10 cellular contexts compared by ENCODE assay signal in the genomic region with DNA sequence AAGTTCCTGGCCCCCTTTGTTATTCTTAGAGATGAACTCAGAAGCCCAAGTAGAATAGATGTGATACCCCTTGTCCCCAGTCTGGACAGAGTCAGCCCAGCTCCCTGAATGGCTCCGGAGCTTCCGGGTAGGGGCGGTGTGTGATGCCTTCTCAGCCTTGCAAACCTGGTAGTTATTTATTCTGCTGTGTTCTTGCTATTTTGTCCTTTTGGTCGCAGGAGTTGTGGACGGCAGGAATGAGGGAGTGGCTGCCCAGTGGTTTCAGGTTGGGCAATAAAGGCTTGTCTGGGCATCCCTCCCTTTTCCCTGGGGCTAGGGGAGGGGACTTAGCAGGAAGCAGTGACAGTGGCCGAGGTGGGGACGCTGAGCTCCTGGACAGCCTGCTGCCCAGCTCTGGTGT. TPM values are rescaled to one million over a fixed set of nuclear protein-coding genes. Genes with fewer than 3 reads are reported as not detected.
DNase-seq lines count a peak whose midpoint lies in the region; ATAC-seq and TF ChIP-seq lines count a peak whose summit lies in the region.
"Had no signal": no experiment of that assay in that cellular context is flagged by ENCODE, and none has a peak within 500 bp of the region (broad histone marks: within the 10 kb centered on the region; RNA-seq: fewer than 3 reads in every experiment).

No MANE protein-coding gene starts in this region.

- ATAC-seq in GM21390 (IDR thresholded peaks at IDR 0.05; ENCODE audit: unreplicated experiment), result no peak
- ATAC-seq: activated T-cell treated with anti-CD3 and anti-CD28 coated beads, Interleukin-2, amount 50 U/mL, for 4 hours had no signal

- H3K27ac ChIP-seq in breast epithelium (peak overlapping the region; percentile 83 to 84), spleen (no peak overlapping the region)

- peak overlapping the region in 2 of 3 donors; percentile 76 to 77 for H3K4me3 ChIP-seq in breast epithelium
- no peak overlapping the region for H3K4me3 ChIP-seq in spleen

- H3K4me1 Mint-ChIP-seq in mesothelial cell of epicardium, result peaks cover 31% of the 10 kb centered on the region

- H3K27me3 ChIP-seq in breast epithelium (no peaks in the 10 kb centered on the region), spleen (replicated peaks in 1 of 7) (peaks cover 0 to 82% (median 36%) of the 10 kb centered on the region in 7 donors)
- H3K27me3 ChIP-seq: dorsolateral prefrontal cortex had no signal

- H3K36me3 ChIP-seq in breast epithelium (no peaks in the 10 kb centered on the region), spleen (no peaks in the 10 kb centered on the region)

- no peaks in the 10 kb centered on the region for H3K9me3 Mint-ChIP-seq in mesothelial cell of epicardium
- H3K9me3 Mint-ChIP-seq: activated T-cell treated with anti-CD3 and anti-CD28 coated beads, Interleukin-2, amount 50 U/mL, for 4 hours had no signal

- H3K27ac Mint-ChIP-seq in mesothelial cell of epicardium, result peak overlapping the region; percentile 97

- peaks cover 4 to 16% of the 10 kb centered on the region in 2 donors for H3K4me1 ChIP-seq in breast epithelium
- H3K4me1 ChIP-seq in spleen, result peaks cover 16 to 31% (median 26%) of the 10 kb centered on the region in 6 donors

- intact Hi-C loops in breast epithelium (cut with DNase I; ENCODE audit: low total_unique reads) (loop anchor here (10.0 kb wide), 1 partner anchor 846 kb away; no protein-coding TSS in a partner anchor), spleen (cut with DNase I; ENCODE audit: low total_unique reads) (loop anchor here (5.0 to 10.0 kb wide), 2 partner anchors 1143 to 1476 kb away; no protein-coding TSS in a partner anchor)

- H3K4me3 Mint-ChIP-seq in mesothelial cell of epicardium, result peak overlapping the region; percentile 83

- TF ChIP-seq POLR2A in breast epithelium (IDR thresholded peaks at IDR 0.05) (no peak), spleen (IDR thresholded peaks at IDR 0.05) (no peak)

- no peaks in the 10 kb centered on the region for H3K9me3 ChIP-seq in breast epithelium
- H3K9me3 ChIP-seq in spleen, result no peaks in the 10 kb centered on the region

- TF ChIP-seq CTCF in breast epithelium (IDR thresholded peaks at IDR 0.05), result no peak
- no peak for TF ChIP-seq CTCF in mesothelial cell of epicardium (IDR thresholded peaks at IDR 0.05; ENCODE audit: unreplicated experiment)
- TF ChIP-seq CTCF in GM10266 (IDR thresholded peaks at IDR 0.05; ENCODE audit: control insufficient read depth, insufficient read depth, low read depth, missing control alignments), result no peak
- no peak for TF ChIP-seq CTCF in spleen (IDR thresholded peaks at IDR 0.05 in 8 of 11, conservative IDR thresholded peaks at IDR 0.05 in 3 of 11)

- H3K36me3 Mint-ChIP-seq in mesothelial cell of epicardium, result no peaks in the 10 kb centered on the region

- H3K27me3 Mint-ChIP-seq in mesothelial cell of epicardium (ENCODE audit: low read depth), result peaks cover 6% of the 10 kb centered on the region

- DNase-seq in AG08395 (ENCODE audit: low spot score) (peak; percentile 56), HT1080 (ENCODE audit: low read depth) (peak; percentile 40), breast epithelium (ENCODE audit: low spot score in 2 of 2) (peak; percentile 77 to 93), mesothelial cell of epicardium (ENCODE audit: low spot score in 2 of 2, unreplicated experiment in 2 of 2) (no peak), GM10266 (ENCODE audit: extremely low spot score) (no peak), spleen (no peak), NCI-H524 treated with DMSO at 0.1 percent for 48 hours (lab: John Stamatoyannopoulos, UW) (no peak)
- DNase-seq: activated T-cell treated with anti-CD3 and anti-CD28 coated beads, Interleukin-2, amount 50 U/mL, for 4 hours had no signal

- 32 to 58% (median 43%) methylated on average over 7 of the region's 7 CpGs for WGBS in spleen, 5 donors

RNA-seq across cellular contexts. Expression of a gene that starts 2.8 kb away (rescaled TPM):
- total RNA-seq in HT1080 (2014; rRNA removed; shearing (Covaris generic)), result 37.5 and 40.1 TPM in 2 replicates
- polyA plus RNA-seq in HT1080 (2015; cell fraction: cytosol; rRNA removed), result 20.1 and 27.7 TPM in 2 replicates
- polyA plus RNA-seq in HT1080 (2015; cell fraction: nucleus; rRNA removed), result 28.9 and 32.2 TPM in 2 replicates
- total RNA-seq in breast epithelium, result 10 to 100 TPM; 16.0 to 33.1 (median 32.5) TPM
- 143 to 151 TPM (median 145 TPM) in 3 replicates for total RNA-seq in mesothelial cell of epicardium
- 10 to 100 TPM in 2 of 7 donors, 1 to 10 TPM in 5; 4.3 to 10.8 (median 6.1) TPM for total RNA-seq in spleen
- polyA plus RNA-seq in spleen, result 1 to 10 TPM in 2 of 3 donors, under 1 TPM in 1; 1.00 to 3.1 (median 1.7) TPM

RNA-seq across cellular contexts. Expression of a gene that starts 8.4 kb away (rescaled TPM):
- 34.4 and 34.6 TPM in 2 replicates for total RNA-seq in HT1080 (2014; rRNA removed; shearing (Covaris generic))
- 22.9 and 32.8 TPM in 2 replicates for polyA plus RNA-seq in HT1080 (2015; cell fraction: cytosol; rRNA removed)
- 20.0 and 35.4 TPM in 2 replicates for polyA plus RNA-seq in HT1080 (2015; cell fraction: nucleus; rRNA removed)
- total RNA-seq in breast epithelium, result 10 to 100 TPM; 21.0 to 23.3 (median 21.3) TPM
- total RNA-seq in mesothelial cell of epicardium, result 36.6 to 40.0 TPM (median 38.0 TPM) in 3 replicates
- total RNA-seq in spleen, result 10 to 100 TPM in 4 of 7 donors, 1 to 10 TPM in 3; 6.4 to 25.4 (median 12.9) TPM
- polyA plus RNA-seq in spleen, result 10 to 100 TPM; 14.3 to 18.3 (median 17.8) TPM

RNA-seq across cellular contexts. Expression of a gene that starts 57.4 kb away (rescaled TPM):
- 30.8 and 60.9 TPM in 2 replicates for total RNA-seq in HT1080 (2014; rRNA removed; shearing (Covaris generic))
- 46.4 and 59.0 TPM in 2 replicates for polyA plus RNA-seq in HT1080 (2015; cell fraction: cytosol; rRNA removed)
- 76.3 and 84.4 TPM in 2 replicates for polyA plus RNA-seq in HT1080 (2015; cell fraction: nucleus; rRNA removed)
- total RNA-seq in breast epithelium, result 10 to 100 TPM; 79.7 to 86.2 (median 85.2) TPM
- total RNA-seq in mesothelial cell of epicardium, result 103 to 107 TPM (median 105 TPM) in 3 replicates
- 10 to 100 TPM; 77.6 to 94.7 (median 87.6) TPM for total RNA-seq in spleen
- 10 to 100 TPM; 36.9 to 66.4 (median 62.4) TPM for polyA plus RNA-seq in spleen

Comparison
In these comparisons a context has a peak if more than half of its experiments do, and no peak if none do; other contexts are left out.
1. DNase-seq: peak in AG08395 (single experiment), HT1080 (single experiment) and breast epithelium (2 of 2); none in mesothelial cell of epicardium (0 of 2), GM10266 (single experiment), spleen (single experiment) and NCI-H524 treated with DMSO at 0.1 percent for 48 hours (single experiment).
2. H3K27ac ChIP-seq: peak in breast epithelium (2 of 2); none in spleen (0 of 8).
3. H3K4me3 ChIP-seq: peak in breast epithelium (2 of 3); none in spleen (0 of 8).